17 cellular contexts compared by ENCODE assay signal in the genomic region with DNA sequence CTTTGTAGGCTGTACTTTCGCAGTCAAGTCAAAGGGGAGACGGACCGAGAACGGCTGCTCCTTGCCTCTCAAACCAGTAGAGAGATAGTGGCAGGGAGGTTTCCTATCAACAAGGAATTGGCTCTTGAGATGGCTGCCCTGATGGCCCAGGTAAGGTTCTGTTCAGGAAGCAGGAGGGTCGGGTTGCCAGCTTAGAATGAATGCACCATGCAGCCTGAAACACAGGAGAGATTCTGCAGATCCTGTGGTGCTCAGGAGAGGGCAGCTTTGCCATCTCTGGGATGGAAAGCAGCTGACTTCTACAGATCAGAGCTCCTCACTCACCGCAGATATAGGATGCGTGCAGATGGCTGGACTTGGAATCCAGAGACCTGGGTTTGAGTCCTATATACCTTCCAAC. TPM values are rescaled to one million over a fixed set of nuclear protein-coding genes. Genes with fewer than 3 reads are reported as not detected.
A peak's percentile ranks its signal among the peaks of the same experiment; 100 is the strongest.
DNase-seq lines count a peak whose midpoint lies in the region; ATAC-seq and TF ChIP-seq lines count a peak whose summit lies in the region.
"Had no signal": no experiment of that assay in that cellular context is flagged by ENCODE, and none has a peak within 500 bp of the region (broad histone marks: within the 10 kb centered on the region; RNA-seq: fewer than 3 reads in every experiment).

No MANE protein-coding gene starts in this region.

- H3K27me3 ChIP-seq in DND-41 (ENCODE audit: insufficient read depth, low read length, poor library complexity) (no peaks in the 10 kb centered on the region), brain microvascular endothelial cell (replicated peaks) (no peaks in the 10 kb centered on the region)

- H3K27ac ChIP-seq in DND-41 (ENCODE audit: low read length) (no peak overlapping the region), brain microvascular endothelial cell (no peak overlapping the region)

- intact Hi-C loops in sciatic nerve (cut with DNase I) = no loop called here

- in situ Hi-C loops in brain microvascular endothelial cell (cut with HindIII; ENCODE audit: low pct_ligation_motif_present, low sequenced_read_pairs) = no loop called here

- no peaks in the 10 kb centered on the region for H3K79me2 ChIP-seq in DND-41 (ENCODE audit: insufficient read depth, low read length)

- H3K4me3 ChIP-seq in DND-41 (ENCODE audit: low read depth in 1 of 2, low read length in 2 of 2) (no peak overlapping the region), brain microvascular endothelial cell (ENCODE audit: low read depth, low read length) (no peak overlapping the region)

- no peaks in the 10 kb centered on the region for H3K9me3 ChIP-seq in DND-41 (ENCODE audit: insufficient read depth, low read length, severe bottlenecking)

- H2AFZ ChIP-seq in DND-41 (ENCODE audit: low read depth, low read length) = no peak overlapping the region

- ATAC-seq in DND-41 (ENCODE audit: insufficient read depth, low read depth) (no peak), sciatic nerve (no peak), HG02588 (IDR thresholded peaks at IDR 0.05; ENCODE audit: unreplicated experiment) (no peak), HG03521 (IDR thresholded peaks at IDR 0.05; ENCODE audit: unreplicated experiment) (no peak)
- ATAC-seq: Panc1 had no signal

- H4K20me1 ChIP-seq in DND-41 (ENCODE audit: insufficient read depth, low read length) = no peaks in the 10 kb centered on the region

- H3K36me3 ChIP-seq in DND-41 (ENCODE audit: insufficient read depth, low read length) (no peaks in the 10 kb centered on the region), brain microvascular endothelial cell (replicated peaks) (no peaks in the 10 kb centered on the region)

- no peak for DNase-seq in DND-41
- peak; percentile 13 for DNase-seq in NCI-H69 (lab: John Stamatoyannopoulos, UW)
- no peak for DNase-seq in brain microvascular endothelial cell
- peak; percentile 21 for DNase-seq in sciatic nerve (ENCODE audit: low spot score)
- DNase-seq in DMS79 (lab: John Stamatoyannopoulos, UW) = no peak
- DNase-seq: ACHN, AML-193, GDM1, HFFc6, NCI-H1092 treated with DMSO at 0.1 percent for 48 hours, NCI-H146, NCI-H2081, NCI-H510A, NCI-H82 had no signal

- H3K4me1 ChIP-seq in DND-41 (ENCODE audit: insufficient read depth, low read length) = no peaks in the 10 kb centered on the region

- H3K4me2 ChIP-seq in DND-41 (ENCODE audit: insufficient read depth, low read length) = no peak overlapping the region

- TF ChIP-seq CTCF in DND-41 (IDR thresholded peaks at IDR 0.05; ENCODE audit: borderline replicate concordance, extremely low read depth, low read length, poor library complexity, severe bottlenecking) = peak; percentile 6
- TF ChIP-seq CTCF in brain microvascular endothelial cell (IDR thresholded peaks at IDR 0.05; ENCODE audit: low read depth, low read length, missing control alignments) = peak; percentile 6

- no peak overlapping the region for H3K9ac ChIP-seq in DND-41 (ENCODE audit: low read depth, low read length)

RNA-seq across cellular contexts. Expression of gene PIGH, which starts 18.0 kb away (rescaled TPM):
- total RNA-seq in sciatic nerve = 21.6 TPM

RNA-seq across cellular contexts. Expression of gene ARG2, which starts 37.7 kb away (rescaled TPM):
- 2.8 TPM for total RNA-seq in sciatic nerve

RNA-seq across cellular contexts. Expression of gene PLEKHH1, which starts 49.0 kb away (rescaled TPM):
- total RNA-seq in sciatic nerve = 6.1 TPM

Comparison
In these comparisons a context has a peak if more than half of its experiments do, and no peak if none do; other contexts are left out.
1. DNase-seq: peak in NCI-H69 (single experiment) and sciatic nerve (single experiment); none in DND-41 (single experiment), brain microvascular endothelial cell (single experiment) and DMS79 (single experiment).